In genomic region chr6:158764941-158765340, GRCh38 we compare ENCODE assay signal across 1 cellular context.
TF ChIP-seq lines count a peak whose summit lies in the region.

No MANE protein-coding gene starts in this region.

TF ChIP-seq in HepG2, 621 proteins besides CTCF, POLR2A, EP300 and RAD21:
- TF ChIP-seq ZBTB4 (CRISPR knock-in tag; IDR thresholded peaks at IDR 0.05; ENCODE audit: borderline replicate concordance) (no peak), POLR2G (IDR thresholded peaks at IDR 0.05; ENCODE audit: low read depth, low read length) (0 out of 2 replicates have a peak, but pooled peaks have one; percentile 7)
